29 cellular contexts compared by ENCODE assay signal in the genomic region with DNA sequence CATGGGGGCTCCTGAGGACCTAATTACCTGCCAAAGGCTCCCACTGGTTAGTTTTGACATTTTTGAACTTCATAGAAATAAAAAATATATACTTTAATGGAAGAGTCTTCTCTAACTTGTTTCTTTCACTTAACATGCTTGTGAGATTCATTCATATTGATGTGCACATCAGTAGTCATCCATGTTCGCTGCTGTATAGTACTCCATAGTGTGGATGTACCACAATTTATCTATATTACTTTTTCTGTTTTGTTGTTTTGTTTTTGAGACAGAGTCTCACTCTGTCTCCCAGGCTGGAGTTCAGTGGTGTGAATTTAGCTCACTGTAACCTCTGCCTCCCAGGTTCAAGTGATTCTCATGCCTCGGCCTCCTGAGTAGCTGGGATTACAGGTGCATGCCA. TPM values are rescaled to one million over a fixed set of nuclear protein-coding genes. Genes with fewer than 3 reads are reported as not detected.
"Had no signal": no experiment of that assay in that cellular context is flagged by ENCODE, and none has a peak within 500 bp of the region (broad histone marks: within the 10 kb centered on the region; RNA-seq: fewer than 3 reads in every experiment).

No MANE protein-coding gene starts in this region.

- H3K27ac Mint-ChIP-seq: natural killer cell; nephron; neural progenitor cell; progenitor cell of endocrine pancreas; stimulated activated effector memory CD8-positive, alpha-beta T cell treated with anti-CD3 and anti-CD28 coated beads, Interleukin-12 subunit alpha, Interleukin-12 subunit beta, amount 100 ng/mL, for 72 hours; stimulated activated naive B cell treated with anti-CD40 and anti-IgM and Interleukin-4, amounts not matched to agents 10 μg/mL and 1 μg/mL and 100 μg/mL, for 72 hours; stimulated activated naive CD8-positive, alpha-beta T cell treated with anti-CD3 and anti-CD28 coated beads, Interleukin-15, Interleukin-2, amounts not matched to agents 100 ng/mL and 50 ng/mL, for 24 hours had no signal

- H2AFZ ChIP-seq: neural progenitor cell, parathyroid adenoma had no signal

- DNase-seq: natural killer cell; occipital lobe; ovary; posterior cingulate gyrus; psoas muscle; right cardiac atrium; right lobe of liver; sigmoid colon; small intestine; stimulated activated CD4-positive, alpha-beta T cell treated with anti-CD3 and anti-CD28 coated beads, Interleukin-15, amount 100 ng/mL, for 24 hours; stimulated activated CD4-positive, alpha-beta T cell treated with anti-CD3 and anti-CD28 coated beads, Interleukin-2, amount 100 ng/mL, for 24 hours; stimulated activated CD4-positive, alpha-beta T cell treated with anti-CD3 and anti-CD28 coated beads, Interleukin-2, amount 100 ng/mL, for 48 hours; stimulated activated CD4-positive, alpha-beta T cell treated with anti-CD3 and anti-CD28 coated beads, Interleukin-4, amount 100 ng/mL, for 24 hours; stimulated activated naive B cell treated with anti-CD40 and anti-IgM and Interleukin-4, amounts not matched to agents 10 μg/mL and 1 μg/mL and 100 μg/mL, for 72 hours; stimulated activated naive CD4-positive, alpha-beta T cell treated with Interleukin-2 at 50 U/mL for 16 hours; stomach; thyroid gland; upper lobe of left lung had no signal

- H3K36me3 ChIP-seq: neural progenitor cell, ovary, right lobe of liver, sigmoid colon, stomach, thoracic aorta, thyroid gland, tibial nerve, upper lobe of left lung, vagina had no signal

- H3K4me3 Mint-ChIP-seq: natural killer cell; nephron; neural progenitor cell; stimulated activated effector memory CD8-positive, alpha-beta T cell treated with anti-CD3 and anti-CD28 coated beads, Interleukin-12 subunit alpha, Interleukin-12 subunit beta, amount 100 ng/mL, for 72 hours; stimulated activated naive B cell treated with anti-CD40 and anti-IgM and Interleukin-4, amounts not matched to agents 10 μg/mL and 1 μg/mL and 100 μg/mL, for 72 hours; stimulated activated naive CD8-positive, alpha-beta T cell treated with anti-CD3 and anti-CD28 coated beads, Interleukin-15, Interleukin-2, amounts not matched to agents 100 ng/mL and 50 ng/mL, for 24 hours had no signal

- H3K9me3 ChIP-seq: ovary, psoas muscle, right lobe of liver, sigmoid colon, stomach, thoracic aorta, thyroid gland, upper lobe of left lung, vagina had no signal

- FAIRE-seq: small intestine, urothelium cell line had no signal

- H3K27ac ChIP-seq: neural progenitor cell, ovary, parathyroid adenoma, psoas muscle, right lobe of liver, sigmoid colon, stomach, thoracic aorta, thyroid gland, tibial nerve, upper lobe of left lung, vagina had no signal

- H3K79me2 ChIP-seq: parathyroid adenoma had no signal

- H3K4me1 ChIP-seq: neural progenitor cell, parathyroid adenoma, psoas muscle, right lobe of liver, sigmoid colon, stomach, thyroid gland, upper lobe of left lung had no signal

- H3K9ac ChIP-seq: neural progenitor cell, parathyroid adenoma had no signal

- ATAC-seq: natural killer cell; psoas muscle; right cardiac atrium; right lobe of liver; stimulated activated effector memory CD8-positive, alpha-beta T cell treated with anti-CD3 and anti-CD28 coated beads, Interleukin-12 subunit alpha, Interleukin-12 subunit beta, amount 100 ng/mL, for 72 hours; stimulated activated naive B cell treated with anti-CD40 and anti-IgM and Interleukin-4, amounts not matched to agents 10 μg/mL and 1 μg/mL and 100 μg/mL, for 72 hours had no signal

- H3K4me3 ChIP-seq: neural progenitor cell, ovary, psoas muscle, right lobe of liver, sigmoid colon, stomach, thoracic aorta, thyroid gland, tibial nerve, upper lobe of left lung, vagina had no signal

- H3K4me1 Mint-ChIP-seq: natural killer cell; stimulated activated effector memory CD8-positive, alpha-beta T cell treated with anti-CD3 and anti-CD28 coated beads, Interleukin-12 subunit alpha, Interleukin-12 subunit beta, amount 100 ng/mL, for 72 hours; stimulated activated naive B cell treated with anti-CD40 and anti-IgM and Interleukin-4, amounts not matched to agents 10 μg/mL and 1 μg/mL and 100 μg/mL, for 72 hours had no signal

- H3K9me3 Mint-ChIP-seq: natural killer cell; neural progenitor cell; stimulated activated effector memory CD8-positive, alpha-beta T cell treated with anti-CD3 and anti-CD28 coated beads, Interleukin-12 subunit alpha, Interleukin-12 subunit beta, amount 100 ng/mL, for 72 hours; stimulated activated naive B cell treated with anti-CD40 and anti-IgM and Interleukin-4, amounts not matched to agents 10 μg/mL and 1 μg/mL and 100 μg/mL, for 72 hours; stimulated activated naive CD8-positive, alpha-beta T cell treated with anti-CD3 and anti-CD28 coated beads, Interleukin-15, Interleukin-2, amounts not matched to agents 100 ng/mL and 50 ng/mL, for 24 hours had no signal

- H3K4me2 ChIP-seq: neural progenitor cell had no signal

- H3K36me3 Mint-ChIP-seq: natural killer cell; neural progenitor cell; stimulated activated effector memory CD8-positive, alpha-beta T cell treated with anti-CD3 and anti-CD28 coated beads, Interleukin-12 subunit alpha, Interleukin-12 subunit beta, amount 100 ng/mL, for 72 hours; stimulated activated naive B cell treated with anti-CD40 and anti-IgM and Interleukin-4, amounts not matched to agents 10 μg/mL and 1 μg/mL and 100 μg/mL, for 72 hours had no signal

- H3K27me3 ChIP-seq: neural progenitor cell, ovary, right lobe of liver, sigmoid colon, stomach, thyroid gland, tibial nerve, upper lobe of left lung, vagina had no signal

- H3K27me3 Mint-ChIP-seq: progenitor cell of endocrine pancreas; stimulated activated naive B cell treated with anti-CD40 and anti-IgM and Interleukin-4, amounts not matched to agents 10 μg/mL and 1 μg/mL and 100 μg/mL, for 72 hours; stimulated activated naive CD8-positive, alpha-beta T cell treated with anti-CD3 and anti-CD28 coated beads, Interleukin-15, Interleukin-2, amounts not matched to agents 100 ng/mL and 50 ng/mL, for 24 hours had no signal

RNA-seq across cellular contexts. Expression of gene EMILIN2, which starts 22.8 kb away (rescaled TPM):
- polyA plus RNA-seq: neural cell had no signal
